Comparison of ENCODE assay signal across 8 cellular contexts in the genomic region with DNA sequence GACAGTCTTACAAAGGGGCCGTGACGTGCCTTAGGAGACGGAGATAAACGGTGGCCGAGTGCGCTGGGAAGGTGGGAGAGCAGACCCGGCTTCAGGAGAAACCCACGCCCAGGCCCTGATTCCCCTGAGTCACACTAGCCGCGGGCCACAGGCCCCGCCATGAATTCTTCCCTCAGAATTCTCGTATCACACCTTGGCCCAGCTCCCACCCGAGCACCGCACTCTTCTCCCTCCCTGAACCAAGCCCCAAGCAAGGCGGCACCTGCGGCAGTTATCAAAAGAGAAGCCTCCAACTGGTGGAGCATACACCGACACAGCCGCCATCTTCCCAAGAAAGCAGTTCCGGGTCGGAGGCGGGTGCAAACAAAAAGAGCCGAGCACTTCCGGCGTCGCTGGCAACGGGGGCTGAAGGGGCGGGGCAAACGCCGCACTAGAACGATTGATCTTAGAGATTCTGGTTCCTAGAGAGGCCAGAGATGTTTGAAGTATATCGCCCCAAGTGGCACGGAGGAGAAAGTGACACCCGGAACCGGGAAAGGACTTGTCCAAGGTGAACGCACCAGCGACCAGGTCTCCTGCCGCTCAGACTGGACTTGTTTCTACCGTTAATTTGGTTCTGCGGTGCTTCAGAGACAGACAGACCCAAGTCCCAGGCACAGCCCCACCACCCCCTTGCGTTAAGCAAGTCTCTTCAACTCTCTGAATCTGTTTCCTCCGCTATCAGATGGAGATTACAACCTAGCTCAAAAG. TPM values are rescaled to one million over a fixed set of nuclear protein-coding genes. Genes with fewer than 3 reads are reported as not detected.
A peak's percentile ranks its signal among the peaks of the same experiment; 100 is the strongest.
DNase-seq lines count a peak whose midpoint lies in the region; FAIRE-seq and TF ChIP-seq lines count a peak whose summit lies in the region.

PSMB7 (minus strand) TSS at position 341 of the 750 bp plus-strand sequence; CDS start at position 324, 17 bp downstream.

- H3K9me3 ChIP-seq in Loucy (ENCODE audit: insufficient read depth, low read depth, low read length) (no peaks in the 10 kb centered on the region), neural cell (ENCODE audit: low read length) (no peaks in the 10 kb centered on the region), stomach smooth muscle (ENCODE audit: control insufficient read depth in 2 of 2, low read length in 2 of 2) (peaks cover 0 to 3% of the 10 kb centered on the region in 2 donors)

- H3K4me3 ChIP-seq in Loucy (ENCODE audit: low read length, poor library complexity, severe bottlenecking) (peak within 1 kb of the TSS; percentile 86), neural cell (ENCODE audit: low read length) (peak within 1 kb of the TSS; percentile 77), stomach smooth muscle (ENCODE audit: low read length in 2 of 2) (peak within 1 kb of the TSS; percentile 98 to 99)

- H4K20me1 ChIP-seq in Loucy (ENCODE audit: insufficient read depth, low read length, poor library complexity, severe bottlenecking) (peaks cover 14% of the 10 kb centered on the region), neural cell (ENCODE audit: insufficient read depth) (no peaks in the 10 kb centered on the region)

- TF ChIP-seq RAD21 in neural cell (conservative IDR thresholded peaks at IDR 0.05): peak; percentile 40

- H3K27me3 ChIP-seq in Loucy (ENCODE audit: insufficient read depth, low read length, poor library complexity, severe bottlenecking): no peaks in the 10 kb centered on the region
- no peaks in the 10 kb centered on the region for H3K27me3 ChIP-seq in neural cell (ENCODE audit: insufficient read depth, low read depth, low read length)
- no peaks in the 10 kb centered on the region for H3K27me3 ChIP-seq in stomach smooth muscle (ENCODE audit: control insufficient read depth in 1 of 2, insufficient read depth in 2 of 2, low read length in 2 of 2)

- TF ChIP-seq CTCF in Loucy (conservative IDR thresholded peaks at IDR 0.05; ENCODE audit: low read length): peak; percentile 80
- peak; percentile 97 for TF ChIP-seq CTCF in neural cell (IDR thresholded peaks at IDR 0.05; ENCODE audit: poor library complexity, severe bottlenecking)

- H3K4me2 ChIP-seq in Loucy (ENCODE audit: low read depth, low read length, poor library complexity, severe bottlenecking): peak within 1 kb of the TSS; percentile 80
- peak within 1 kb of the TSS; percentile 97 for H3K4me2 ChIP-seq in neural cell (ENCODE audit: low read length)

- H2AFZ ChIP-seq in Loucy (ENCODE audit: low read length): peak within 1 kb of the TSS; percentile 48; the same call in 1 of the 2 replicates
- H2AFZ ChIP-seq in neural cell (ENCODE audit: low read depth, low read length): peak within 1 kb of the TSS; percentile 46

- no peaks in the 10 kb centered on the region for H3K9me2 ChIP-seq in Loucy (replicated peaks; ENCODE audit: low read depth, low read length)
- no peaks in the 10 kb centered on the region for H3K9me2 ChIP-seq in neural cell (ENCODE audit: insufficient read depth, low read length)

- peak within 1 kb of the TSS; percentile 65 for H3K27ac ChIP-seq in neural cell (ENCODE audit: low read length)
- no peak within 1 kb of the TSS for H3K27ac ChIP-seq in stomach smooth muscle (ENCODE audit: low read length)

- H3K79me2 ChIP-seq in Loucy (ENCODE audit: insufficient read depth, low read length) (peaks cover 47% of the 10 kb centered on the region), neural cell (replicated peaks; ENCODE audit: insufficient read depth, low read length) (peaks cover 18% of the 10 kb centered on the region)

- H3K9ac ChIP-seq in Loucy (ENCODE audit: low read depth, low read length, poor library complexity, severe bottlenecking): peak within 1 kb of the TSS; percentile 74
- peak within 1 kb of the TSS; percentile 81 for H3K9ac ChIP-seq in neural cell (ENCODE audit: low read length)
- H3K9ac ChIP-seq in stomach smooth muscle (ENCODE audit: low read length in 2 of 2): peak within 1 kb of the TSS; percentile 93 to 95

- H3F3A ChIP-seq in Loucy (ENCODE audit: low read depth): no peaks in the 10 kb centered on the region
- H3F3A ChIP-seq in neural cell (ENCODE audit: insufficient read depth, low read length, poor library complexity, severe bottlenecking): no peaks in the 10 kb centered on the region

- DNase-seq in ELR (ENCODE audit: low read depth) (peak; percentile 100), H54 (ENCODE audit: insufficient read length, low spot score) (peak; percentile 87), SHP77 (lab: John Stamatoyannopoulos, UW) (peak; percentile 97 to 98), fibroblast of the conjunctiva (ENCODE audit: low read depth) (peak; percentile 93)
- peak; percentile 99 for DNase-seq in activated effector memory CD4-positive, alpha-beta T cell treated with anti-CD3 and anti-CD28 coated beads, Interleukin-2, amount 50 U/mL, for 16 hours

- peak; percentile 69 for TF ChIP-seq EP300 in neural cell (conservative IDR thresholded peaks at IDR 0.05; ENCODE audit: poor library complexity, severe bottlenecking)

- TF ChIP-seq POLR2A in H54 (IDR thresholded peaks at IDR 0.05; ENCODE audit: low read depth, low read length): no peak

- H3K36me3 ChIP-seq in Loucy (ENCODE audit: insufficient read depth, low read length): peaks cover 27% of the 10 kb centered on the region; the same call in 1 of the 2 replicates
- H3K36me3 ChIP-seq in neural cell (ENCODE audit: insufficient read depth, low read length): peaks cover 10% of the 10 kb centered on the region
- H3K36me3 ChIP-seq in stomach smooth muscle (ENCODE audit: control insufficient read depth in 2 of 2, insufficient read depth in 2 of 2, low read length in 2 of 2): peaks cover 15 to 26% of the 10 kb centered on the region in 2 donors

- peaks cover 11% of the 10 kb centered on the region for H3K4me1 ChIP-seq in Loucy (ENCODE audit: insufficient read depth, low read length, poor library complexity, severe bottlenecking)
- peaks cover 9% of the 10 kb centered on the region for H3K4me1 ChIP-seq in stomach smooth muscle (ENCODE audit: control insufficient read depth, insufficient read depth, low read length)

- peak; percentile 92 for FAIRE-seq in H54 (lab: Jason Lieb, UNC)

TF ChIP-seq in neural cell, 6 proteins besides CTCF, POLR2A, EP300 and RAD21:
- TF ChIP-seq EZH2 (IDR thresholded peaks at IDR 0.05; ENCODE audit: borderline replicate concordance, insufficient read depth, low read length, poor library complexity, severe bottlenecking): no peak
- peak; percentile 97 for TF ChIP-seq POLR2AphosphoS5 (IDR thresholded peaks at IDR 0.05)
- peak; percentile 91 for TF ChIP-seq MXI1 (conservative IDR thresholded peaks at IDR 0.05; ENCODE audit: poor library complexity, severe bottlenecking)
- no peak for TF ChIP-seq TAF1 (IDR thresholded peaks at IDR 0.05; ENCODE audit: low read depth)
- TF ChIP-seq, protein P1, sequence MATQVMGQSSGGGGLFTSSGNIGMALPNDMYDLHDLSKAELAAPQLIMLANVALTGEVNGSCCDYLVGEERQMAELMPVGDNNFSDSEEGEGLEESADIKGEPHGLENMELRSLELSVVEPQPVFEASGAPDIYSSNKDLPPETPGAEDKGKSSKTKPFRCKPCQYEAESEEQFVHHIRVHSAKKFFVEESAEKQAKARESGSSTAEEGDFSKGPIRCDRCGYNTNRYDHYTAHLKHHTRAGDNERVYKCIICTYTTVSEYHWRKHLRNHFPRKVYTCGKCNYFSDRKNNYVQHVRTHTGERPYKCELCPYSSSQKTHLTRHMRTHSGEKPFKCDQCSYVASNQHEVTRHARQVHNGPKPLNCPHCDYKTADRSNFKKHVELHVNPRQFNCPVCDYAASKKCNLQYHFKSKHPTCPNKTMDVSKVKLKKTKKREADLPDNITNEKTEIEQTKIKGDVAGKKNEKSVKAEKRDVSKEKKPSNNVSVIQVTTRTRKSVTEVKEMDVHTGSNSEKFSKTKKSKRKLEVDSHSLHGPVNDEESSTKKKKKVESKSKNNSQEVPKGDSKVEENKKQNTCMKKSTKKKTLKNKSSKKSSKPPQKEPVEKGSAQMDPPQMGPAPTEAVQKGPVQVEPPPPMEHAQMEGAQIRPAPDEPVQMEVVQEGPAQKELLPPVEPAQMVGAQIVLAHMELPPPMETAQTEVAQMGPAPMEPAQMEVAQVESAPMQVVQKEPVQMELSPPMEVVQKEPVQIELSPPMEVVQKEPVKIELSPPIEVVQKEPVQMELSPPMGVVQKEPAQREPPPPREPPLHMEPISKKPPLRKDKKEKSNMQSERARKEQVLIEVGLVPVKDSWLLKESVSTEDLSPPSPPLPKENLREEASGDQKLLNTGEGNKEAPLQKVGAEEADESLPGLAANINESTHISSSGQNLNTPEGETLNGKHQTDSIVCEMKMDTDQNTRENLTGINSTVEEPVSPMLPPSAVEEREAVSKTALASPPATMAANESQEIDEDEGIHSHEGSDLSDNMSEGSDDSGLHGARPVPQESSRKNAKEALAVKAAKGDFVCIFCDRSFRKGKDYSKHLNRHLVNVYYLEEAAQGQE (IDR thresholded peaks at IDR 0.05; ENCODE audit: borderline replicate concordance): peak; percentile 86
- peak; percentile 43 for TF ChIP-seq SMC3 (conservative IDR thresholded peaks at IDR 0.05; ENCODE audit: poor library complexity)

RNA-seq across cellular contexts. Expression of gene PSMB7, which starts in this region (rescaled TPM):
- polyA plus RNA-seq in neural cell: 363 and 388 TPM in 2 replicates
- polyA minus RNA-seq in neural cell: 192 and 198 TPM in 2 replicates
